ENCODE assay signal across 28 cellular contexts in the genomic region with DNA sequence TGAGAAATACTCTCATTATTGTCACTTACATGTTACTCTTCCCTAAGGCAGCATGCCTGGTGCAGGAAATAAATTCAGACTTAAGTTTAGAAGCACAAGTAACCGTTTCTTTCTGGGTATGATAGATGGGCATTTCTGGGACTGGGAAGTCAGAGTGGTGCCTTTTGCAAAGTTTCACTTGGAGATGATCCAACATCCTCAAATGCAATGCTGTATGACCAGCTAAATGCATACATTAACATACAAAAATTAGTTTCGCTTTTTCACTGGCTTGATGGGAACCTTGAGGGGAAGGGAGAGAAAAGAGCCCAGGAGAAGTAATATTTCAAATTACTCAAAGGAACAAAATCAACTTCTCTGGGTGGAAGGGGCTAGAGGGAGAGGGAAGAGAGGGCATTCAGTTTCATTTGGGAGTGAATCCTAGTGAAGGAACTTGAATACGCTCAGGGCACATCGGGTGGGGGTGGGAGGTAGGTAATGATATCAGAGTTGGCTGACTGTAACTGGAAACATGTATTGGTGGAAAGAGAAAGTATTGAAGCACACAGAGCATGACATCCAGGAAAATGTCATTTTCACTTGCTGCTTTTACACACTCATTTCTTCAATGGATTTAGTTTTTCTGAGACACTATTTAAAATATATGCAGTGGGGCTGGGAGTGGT.
DNase-seq lines count a peak whose midpoint lies in the region; ATAC-seq and TF ChIP-seq lines count a peak whose summit lies in the region.
"Had no signal": no experiment of that assay in that cellular context is flagged by ENCODE, and none has a peak within 500 bp of the region (broad histone marks: within the 10 kb centered on the region; RNA-seq: fewer than 3 reads in every experiment).

No MANE protein-coding gene starts in this region.

- no peak overlapping the region for H3K27ac ChIP-seq in thoracic aorta
- H3K27ac ChIP-seq: foreskin keratinocyte, hepatocyte, parathyroid adenoma, tibial artery had no signal

- H3K27me3 ChIP-seq in thoracic aorta (replicated peaks; ENCODE audit: insufficient read depth), result no peaks in the 10 kb centered on the region
- H3K27me3 ChIP-seq: body of pancreas, hepatocyte, tibial artery had no signal

- no peak for TF ChIP-seq CTCF in thoracic aorta (IDR thresholded peaks at IDR 0.05)

- H3K9me3 ChIP-seq in thoracic aorta, result peaks cover 4% of the 10 kb centered on the region
- H3K9me3 ChIP-seq: body of pancreas had no signal

- ATAC-seq in thoracic aorta (ENCODE audit: insufficient number of reproducible peaks, low FRiP score, low read depth), result no peak
- ATAC-seq: activated CD8-positive, alpha-beta T cell treated with anti-CD3 and anti-CD28 coated beads for 36 hours; body of pancreas; foreskin keratinocyte; natural killer cell treated with Interleukin-12 subunit alpha and Interleukin-12 subunit beta and Interleukin-15 and Interleukin-18, amount 100 ng/mL, for 72 hours; right cardiac atrium; stimulated activated naive CD8-positive, alpha-beta T cell treated with anti-CD3 and anti-CD28 coated beads, Interleukin-15, amount 100 ng/mL, for 72 hours had no signal

- H3K4me3 ChIP-seq in thoracic aorta, result peak overlapping the region; percentile 54
- H3K4me3 ChIP-seq: body of pancreas, hepatocyte, tibial artery had no signal

- peak; percentile 7 for DNase-seq in NOMO-1 treated with DMSO at 0.1 percent for 48 hours (lab: John Stamatoyannopoulos, UW; ENCODE audit: unreplicated experiment)
- DNase-seq in NOMO-1 treated with dmso at 0.1 percent for 144 hours (lab: John Stamatoyannopoulos, UW; ENCODE audit: unreplicated experiment), result no peak
- peak; percentile 10 for DNase-seq in RPMI7951 (ENCODE audit: low read depth)
- DNase-seq in kidney glomerular epithelial cell (lab: John Stamatoyannopoulos, UW), result peak; percentile 42
- DNase-seq in thoracic aorta (ENCODE audit: low spot score), result no peak
- no peak for DNase-seq in NCI-H2227 (lab: John Stamatoyannopoulos, UW; ENCODE audit: unreplicated experiment)
- no peak for DNase-seq in NCI-H1417 (lab: John Stamatoyannopoulos, UW)
- no peak for DNase-seq in cerebellar nuclear complex (lab: John Stamatoyannopoulos, UW)
- DNase-seq: 8988T; activated CD8-positive, alpha-beta T cell treated with anti-CD3 and anti-CD28 coated beads for 36 hours; activated gamma-delta T cell; activated T-cell treated with anti-CD3 and anti-CD28 coated beads for 4 hours; body of pancreas; DMS53; effector CD8-positive, alpha-beta T cell; erythroblast; foreskin keratinocyte; GF-D8; H7; NCI-H187; NCI-H2171 treated with DMSO at 0.1 percent for 48 hours; NCI-H526; right cardiac atrium; stimulated activated naive CD8-positive, alpha-beta T cell treated with anti-CD3 and anti-CD28 coated beads, Interleukin-15, amount 100 ng/mL, for 72 hours; tibial artery had no signal

- H3K36me3 ChIP-seq in thoracic aorta, result no peaks in the 10 kb centered on the region
- H3K36me3 ChIP-seq: tibial artery had no signal

- peaks cover 5 to 15% of the 10 kb centered on the region in 2 donors for H3K4me1 ChIP-seq in thoracic aorta (ENCODE audit: control insufficient read depth in 1 of 2, low read depth in 2 of 2)
- H3K4me1 ChIP-seq: body of pancreas, foreskin keratinocyte, parathyroid adenoma, tibial artery had no signal

Comparison
In these comparisons a context has a peak if more than half of its experiments do, and no peak if none do; other contexts are left out.
1. DNase-seq: peak in NOMO-1 treated with DMSO at 0.1 percent for 48 hours (single experiment), RPMI7951 (single experiment) and kidney glomerular epithelial cell (single experiment); none in NOMO-1 treated with dmso at 0.1 percent for 144 hours (single experiment), thoracic aorta (single experiment), NCI-H2227 (single experiment), NCI-H1417 (0 of 3) and cerebellar nuclear complex (0 of 2).